Comparison of ENCODE assay signal across 1 cellular context in genomic region chr19:31233288-31233687, GRCh38.
TF ChIP-seq lines count a peak whose summit lies in the region.

No MANE protein-coding gene starts in this region.

TF ChIP-seq in SK-N-SH treated with all-trans-retinoic acid at 6 μM for 48 hours, 23 proteins besides CTCF, POLR2A, EP300 and RAD21 (continued from another document):
- TF ChIP-seq, protein P1, sequence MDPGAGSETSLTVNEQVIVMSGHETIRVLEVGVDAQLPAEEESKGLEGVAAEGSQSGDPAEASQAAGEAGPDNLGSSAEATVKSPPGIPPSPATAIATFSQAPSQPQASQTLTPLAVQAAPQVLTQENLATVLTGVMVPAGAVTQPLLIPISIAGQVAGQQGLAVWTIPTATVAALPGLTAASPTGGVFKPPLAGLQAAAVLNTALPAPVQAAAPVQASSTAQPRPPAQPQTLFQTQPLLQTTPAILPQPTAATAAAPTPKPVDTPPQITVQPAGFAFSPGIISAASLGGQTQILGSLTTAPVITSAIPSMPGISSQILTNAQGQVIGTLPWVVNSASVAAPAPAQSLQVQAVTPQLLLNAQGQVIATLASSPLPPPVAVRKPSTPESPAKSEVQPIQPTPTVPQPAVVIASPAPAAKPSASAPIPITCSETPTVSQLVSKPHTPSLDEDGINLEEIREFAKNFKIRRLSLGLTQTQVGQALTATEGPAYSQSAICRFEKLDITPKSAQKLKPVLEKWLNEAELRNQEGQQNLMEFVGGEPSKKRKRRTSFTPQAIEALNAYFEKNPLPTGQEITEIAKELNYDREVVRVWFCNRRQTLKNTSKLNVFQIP (CRISPR knock-in tag; IDR thresholded peaks at IDR 0.05; ENCODE audit: borderline replicate concordance, low read depth): no peak
